ENCODE assay signal across 19 cellular contexts in genomic region chr2:233312874-233313273, GRCh38. TPM values are rescaled to one million over a fixed set of nuclear protein-coding genes. Genes with fewer than 3 reads are reported as not detected.
"Had no signal": no experiment of that assay in that cellular context is flagged by ENCODE, and none has a peak within 500 bp of the region (broad histone marks: within the 10 kb centered on the region; RNA-seq: fewer than 3 reads in every experiment).

No MANE protein-coding gene starts in this region.

- H3K4me3 ChIP-seq: body of pancreas, coronary artery, neural progenitor cell, skin epidermis, transverse colon had no signal

- H3K4me2 ChIP-seq: neural progenitor cell had no signal

- ATAC-seq: body of pancreas had no signal

- H3K9me3 ChIP-seq: body of pancreas, transverse colon had no signal

- H3K27me3 ChIP-seq: body of pancreas, transverse colon had no signal

- H3K4me1 ChIP-seq: body of pancreas, neural progenitor cell, transverse colon had no signal

- H3K9ac ChIP-seq: neural progenitor cell had no signal

- DNase-seq: activated CD4-positive, alpha-beta T cell treated with anti-CD3 and anti-CD28 coated beads, Interleukin-2, amount 10 ng/mL, durations not matched to agents 7 days and 5 days; activated naive CD4-positive, alpha-beta T cell treated with anti-CD3 and anti-CD28 coated beads, Interleukin-2, amount 50 U/mL, for 16 hours; activated T-cell treated with anti-CD3 and anti-CD28 coated beads for 4 hours; amniotic stem cell; body of pancreas; central memory CD4-positive, alpha-beta T cell; effector memory CD4-positive, alpha-beta T cell; hippocampal formation; kidney glomerular epithelial cell; retina; stimulated activated naive CD4-positive, alpha-beta T cell; substantia nigra; transverse colon had no signal

- H3K36me3 ChIP-seq: neural progenitor cell, transverse colon had no signal

- H3K27ac ChIP-seq: body of pancreas, coronary artery, neural progenitor cell, skin epidermis, transverse colon had no signal

- H2AFZ ChIP-seq: neural progenitor cell had no signal

RNA-seq across cellular contexts. Expression of gene SAG, which starts 5.3 kb away (rescaled TPM):
- total RNA-seq: activated CD4-positive, alpha-beta T cell treated with anti-CD3 and anti-CD28 coated beads, Interleukin-2, amount 10 ng/mL, durations not matched to agents 7 days and 5 days; body of pancreas; epithelial cell of proximal tubule; liver; myocyte; transverse colon had no signal
- polyA plus RNA-seq: liver had no signal
